ENCODE assay signal across 10 cellular contexts in the genomic region with DNA sequence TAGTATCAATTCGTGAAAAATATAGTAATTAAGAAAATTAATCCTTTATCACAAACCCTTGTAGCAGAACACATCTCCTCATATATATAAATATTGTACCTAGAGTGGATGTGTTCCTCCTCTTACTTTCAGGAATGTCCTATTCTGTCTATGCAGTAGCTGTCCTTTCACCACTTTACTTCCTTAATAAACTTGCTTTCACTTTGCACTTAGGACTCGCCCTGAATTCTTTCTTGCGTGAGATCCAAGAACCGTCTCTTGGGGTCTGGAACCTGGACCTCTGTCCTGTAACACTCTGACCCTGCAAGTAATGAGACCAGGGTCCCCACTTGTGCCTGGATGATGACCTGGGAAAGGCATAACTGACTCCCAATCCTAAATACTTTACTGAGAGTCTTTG.
DNase-seq lines count a peak whose midpoint lies in the region; ATAC-seq and TF ChIP-seq lines count a peak whose summit lies in the region.
"Had no signal": no experiment of that assay in that cellular context is flagged by ENCODE, and none has a peak within 500 bp of the region (broad histone marks: within the 10 kb centered on the region; RNA-seq: fewer than 3 reads in every experiment).

No MANE protein-coding gene starts in this region.

- peaks cover 43% of the 10 kb centered on the region for H3K4me1 Mint-ChIP-seq in neural crest cell
- H3K4me1 Mint-ChIP-seq in Caco-2 (ENCODE audit: low read depth, unreplicated experiment): peaks cover 9% of the 10 kb centered on the region

- H3K36me3 Mint-ChIP-seq in neural crest cell (ENCODE audit: low read depth): peaks cover 8% of the 10 kb centered on the region
- H3K36me3 Mint-ChIP-seq in Caco-2 (ENCODE audit: insufficient read depth, unreplicated experiment): no peaks in the 10 kb centered on the region
- H3K36me3 Mint-ChIP-seq: CD8-positive, alpha-beta memory T cell had no signal

- no peaks in the 10 kb centered on the region for H3K27me3 ChIP-seq in gastroesophageal sphincter
- no peaks in the 10 kb centered on the region for H3K27me3 ChIP-seq in Caco-2 (replicated peaks; ENCODE audit: control insufficient read depth, insufficient read depth, low read length)

- H3K9me3 Mint-ChIP-seq in neural crest cell (peaks cover 3% of the 10 kb centered on the region), Caco-2 (ENCODE audit: unreplicated experiment) (peaks cover 9% of the 10 kb centered on the region)
- H3K9me3 Mint-ChIP-seq: CD8-positive, alpha-beta memory T cell had no signal

- POLR2A ChIA-PET in Caco-2 (lab: Charles Lee): no interaction called here

- CTCF ChIA-PET in Caco-2 (lab: Charles Lee): interaction anchor here (0.6 kb wide), 1 partner anchor 115 kb away, joined by 3 read pairs; no protein-coding TSS in a partner anchor

- H3K4me3 Mint-ChIP-seq in neural crest cell (no peak overlapping the region), Caco-2 (ENCODE audit: unreplicated experiment) (no peak overlapping the region)

- no peaks in the 10 kb centered on the region for H3K36me3 ChIP-seq in gastroesophageal sphincter
- H3K36me3 ChIP-seq in Caco-2 (ENCODE audit: control insufficient read depth, insufficient read depth, low read length): no peaks in the 10 kb centered on the region

- DNase-seq in AG10803 (ENCODE audit: low read depth) (peak; percentile 26), MV-4-11 (lab: John Stamatoyannopoulos, UW) (peak; percentile 46), neural crest cell (ENCODE audit: low read depth, low spot score) (no peak), NCI-H2029 (lab: John Stamatoyannopoulos, UW) (no peak), NCI-H345 treated with DMSO at 0.1 percent for 48 hours (lab: John Stamatoyannopoulos, UW; ENCODE audit: unreplicated experiment) (no peak), NCI-H446 treated with DMSO at 0.1 percent for 48 hours (lab: John Stamatoyannopoulos, UW) (no peak), Caco-2 (no peak)
- DNase-seq: CD8-positive, alpha-beta memory T cell; NCI-H1930 had no signal

- H3K4me1 ChIP-seq in gastroesophageal sphincter (peaks cover 0 to 54% (median 3%) of the 10 kb centered on the region in 3 donors), Caco-2 (peaks cover 15% of the 10 kb centered on the region)

- H3K27me3 Mint-ChIP-seq in neural crest cell (ENCODE audit: low read depth): no peaks in the 10 kb centered on the region
- no peaks in the 10 kb centered on the region for H3K27me3 Mint-ChIP-seq in Caco-2 (ENCODE audit: insufficient read depth, unreplicated experiment)
- H3K27me3 Mint-ChIP-seq: CD8-positive, alpha-beta memory T cell had no signal

- TF ChIP-seq CTCF in AG10803 (conservative IDR thresholded peaks at IDR 0.05; ENCODE audit: low read length) (no peak), gastroesophageal sphincter (IDR thresholded peaks at IDR 0.05) (no peak), neural crest cell (conservative IDR thresholded peaks at IDR 0.05) (no peak), Caco-2 (IDR thresholded peaks at IDR 0.05; ENCODE audit: insufficient read depth in 1 of 2, low read depth in 1 of 2, low read length in 1 of 2, severe bottlenecking in 1 of 2, unreplicated experiment in 1 of 2) (no peak)

- H3K27ac Mint-ChIP-seq in neural crest cell (ENCODE audit: unreplicated experiment): peak overlapping the region; percentile 17
- H3K27ac Mint-ChIP-seq in Caco-2 (ENCODE audit: unreplicated experiment): no peak overlapping the region

- no peak for TF ChIP-seq POLR2A in gastroesophageal sphincter (IDR thresholded peaks at IDR 0.05)

- H3K4me3 ChIP-seq in AG10803 (ENCODE audit: low read length): peak overlapping the region; percentile 53
- H3K4me3 ChIP-seq in gastroesophageal sphincter: peak overlapping the region; percentile 32 to 35
- no peak overlapping the region for H3K4me3 ChIP-seq in Caco-2 (ENCODE audit: low read depth, low read length)

- no peak for TF ChIP-seq EP300 in gastroesophageal sphincter (IDR thresholded peaks at IDR 0.05)

- intact Hi-C loops in Caco-2 (cut with micrococcal nuclease; ENCODE audit: unreplicated experiment): no loop called here

- ATAC-seq in gastroesophageal sphincter: no peak

- no TSS peak for BruUV-seq in Caco-2 (replicated peaks; lab: Mats Ljungman, UMichigan)

- WGBS in gastroesophageal sphincter (ENCODE audit: low coverage in 1 of 2), 2 donors: 17 to 19% methylated on average over 4 of the region's 4 CpGs

- no peaks in the 10 kb centered on the region for H3K9me3 ChIP-seq in gastroesophageal sphincter
- H3K9me3 ChIP-seq in Caco-2: peaks cover 8% of the 10 kb centered on the region

- H3K27ac ChIP-seq in gastroesophageal sphincter: peak overlapping the region in 3 of 4 donors; percentile 40 to 69 (median 40)

Comparison
In these comparisons a context has a peak if more than half of its experiments do, and no peak if none do; other contexts are left out.
1. DNase-seq: peak in AG10803 (single experiment) and MV-4-11 (single experiment); none in neural crest cell (single experiment), NCI-H2029 (single experiment), NCI-H345 treated with DMSO at 0.1 percent for 48 hours (single experiment), NCI-H446 treated with DMSO at 0.1 percent for 48 hours (single experiment) and Caco-2 (0 of 2).